Comparison of ENCODE assay signal across 8 cellular contexts in genomic region chr17:6069611-6070279, GRCh38. TPM values are rescaled to one million over a fixed set of nuclear protein-coding genes. Genes with fewer than 3 reads are reported as not detected.
DNase-seq lines count a peak whose midpoint lies in the region; ATAC-seq and TF ChIP-seq lines count a peak whose summit lies in the region.

No MANE protein-coding gene starts in this region.

- no peak overlapping the region for H3K9ac ChIP-seq in HUES48 (ENCODE audit: low read depth, low read length)

- in situ Hi-C loops in brain microvascular endothelial cell (cut with HindIII; ENCODE audit: low pct_ligation_motif_present, low sequenced_read_pairs): no loop called here

- H3K79me2 ChIP-seq in hepatocyte: no peaks in the 10 kb centered on the region

- H3K4me3 ChIP-seq in HUES48 (ENCODE audit: low read depth, low read length) (peak overlapping the region; percentile 49; the same call in 1 of the 2 replicates), hepatocyte (no peak overlapping the region), brain microvascular endothelial cell (ENCODE audit: low read depth, low read length) (no peak overlapping the region)

- DNase-seq in activated naive CD4-positive, alpha-beta T cell treated with anti-CD3 and anti-CD28 coated beads, Interleukin-2, amount 50 U/mL, for 16 hours: peak; percentile 20
- DNase-seq in hepatocyte (ENCODE audit: low spot score) (peak; percentile 12), retina (peak; percentile 66), brain microvascular endothelial cell (no peak), globus pallidus (ENCODE audit: low spot score) (no peak), H4 (ENCODE audit: low spot score) (no peak)

- H3K36me3 ChIP-seq in HUES48 (ENCODE audit: control insufficient read depth, insufficient read depth, low read length): no peaks in the 10 kb centered on the region
- no peaks in the 10 kb centered on the region for H3K36me3 ChIP-seq in hepatocyte (replicated peaks; ENCODE audit: insufficient read depth, low read depth)
- H3K36me3 ChIP-seq in brain microvascular endothelial cell (replicated peaks): no peaks in the 10 kb centered on the region

- WGBS in hepatocyte (ENCODE audit: low lambda C conversion rate, missing lambda C conversion rate): 23% methylated on average over 24 of the region's 38 CpGs

- TF ChIP-seq CTCF in hepatocyte (IDR thresholded peaks at IDR 0.05; ENCODE audit: poor library complexity) (no peak), brain microvascular endothelial cell (IDR thresholded peaks at IDR 0.05; ENCODE audit: low read depth, low read length, missing control alignments) (no peak)

- no peak overlapping the region for H2AFZ ChIP-seq in hepatocyte

- no peak overlapping the region for H3K27ac ChIP-seq in HUES48 (ENCODE audit: low read depth, low read length)
- H3K27ac ChIP-seq in hepatocyte: no peak overlapping the region
- H3K27ac ChIP-seq in brain microvascular endothelial cell: no peak overlapping the region

- peak overlapping the region; percentile 83 for H3K4me2 ChIP-seq in hepatocyte

- no peaks in the 10 kb centered on the region for H3K9me3 ChIP-seq in HUES48 (ENCODE audit: control insufficient read depth, insufficient read depth, low read length)
- no peaks in the 10 kb centered on the region for H3K9me3 ChIP-seq in hepatocyte (ENCODE audit: low read depth)

- H3K4me1 ChIP-seq in HUES48 (ENCODE audit: control insufficient read depth, insufficient read depth, low read length): peaks cover 5% of the 10 kb centered on the region; the same call in 1 of the 2 replicates
- peaks cover 3% of the 10 kb centered on the region for H3K4me1 ChIP-seq in hepatocyte (ENCODE audit: insufficient read depth)

- peaks cover 35% of the 10 kb centered on the region for H3K27me3 ChIP-seq in HUES48 (ENCODE audit: control insufficient read depth, insufficient read depth, low read length)
- peaks cover 61% of the 10 kb centered on the region for H3K27me3 ChIP-seq in hepatocyte
- peaks cover 24% of the 10 kb centered on the region for H3K27me3 ChIP-seq in brain microvascular endothelial cell (replicated peaks)

- no peak for ATAC-seq in GM18511 (IDR thresholded peaks at IDR 0.05; ENCODE audit: unreplicated experiment)

- no peaks in the 10 kb centered on the region for H3K9me2 ChIP-seq in hepatocyte (replicated peaks; ENCODE audit: insufficient read depth)

- H4K20me1 ChIP-seq in hepatocyte (ENCODE audit: insufficient read depth, poor library complexity, severe bottlenecking): no peaks in the 10 kb centered on the region

RNA-seq across cellular contexts. Expression of gene WSCD1, which starts 0.4 kb away (rescaled TPM):
- 4.4 and 8.9 TPM in 2 replicates for total RNA-seq in hepatocyte
- 1.5 and 2.0 TPM in 2 replicates for polyA plus RNA-seq in hepatocyte
- total RNA-seq in H4 (2014; rRNA removed; shearing (Covaris generic)): 0.47 and 0.50 TPM in 2 replicates

Comparison
In these comparisons a context has a peak if more than half of its experiments do, and no peak if none do; other contexts are left out.
1. DNase-seq: peak in activated naive CD4-positive, alpha-beta T cell treated with anti-CD3 and anti-CD28 coated beads, Interleukin-2, amount 50 U/mL, for 16 hours (single experiment), hepatocyte (single experiment) and retina (single experiment); none in brain microvascular endothelial cell (single experiment), globus pallidus (single experiment) and H4 (single experiment).